In genomic region chr1:39757501-39757900, GRCh38 we compare ENCODE assay signal across 36 cellular contexts. TPM values are rescaled to one million over a fixed set of nuclear protein-coding genes. Genes with fewer than 3 reads are reported as not detected.
"Had no signal": no experiment of that assay in that cellular context is flagged by ENCODE, and none has a peak within 500 bp of the region (broad histone marks: within the 10 kb centered on the region; RNA-seq: fewer than 3 reads in every experiment).

No MANE protein-coding gene starts in this region.

- H3K9me3 ChIP-seq: ascending aorta, colonic mucosa, left lung, lower lobe of right lung, pancreas, right atrium auricular region, uterus had no signal

- H3K4me3 Mint-ChIP-seq: activated CD4-positive, alpha-beta T cell treated with anti-CD3 and anti-CD28 coated beads, Interleukin-2, amount 10 ng/mL, durations not matched to agents 24 days and 14 days; activated CD8-positive, alpha-beta memory T cell treated with anti-CD3 and anti-CD28 coated beads, Interleukin-2, amount 10 ng/mL, durations not matched to agents 7 days and 5 days; activated CD8-positive, alpha-beta T cell treated with anti-CD3 and anti-CD28 coated beads for 36 hours; activated naive CD8-positive, alpha-beta T cell treated with anti-CD3 and anti-CD28 coated beads, Interleukin-2, amount 10 ng/mL, durations not matched to agents 7 days and 5 days; brain; naive B cell; neural crest cell; stimulated activated memory B cell treated with anti-CD40 and anti-IgM and Interleukin-4, amounts not matched to agents 10 μg/mL and 1 μg/mL and 100 μg/mL, for 72 hours; stimulated activated naive CD8-positive, alpha-beta T cell treated with anti-CD3 and anti-CD28 coated beads, Interleukin-15, amount 100 ng/mL, for 72 hours; type B pancreatic cell had no signal

- ATAC-seq: activated CD8-positive, alpha-beta memory T cell treated with anti-CD3 and anti-CD28 coated beads, Interleukin-2, amount 10 ng/mL, durations not matched to agents 7 days and 5 days; activated CD8-positive, alpha-beta T cell treated with anti-CD3 and anti-CD28 coated beads for 36 hours; left lung; lower lobe of right lung; pancreas; stimulated activated memory B cell treated with anti-CD40 and anti-IgM and Interleukin-4, amounts not matched to agents 10 μg/mL and 1 μg/mL and 100 μg/mL, for 72 hours; stimulated activated naive CD8-positive, alpha-beta T cell treated with anti-CD3 and anti-CD28 coated beads, Interleukin-15, amount 100 ng/mL, for 72 hours had no signal

- DNase-seq: activated CD4-positive, alpha-beta T cell treated with anti-CD3 and anti-CD28 coated beads, Interleukin-2, amount 10 ng/mL, durations not matched to agents 24 days and 14 days; activated CD4-positive, CD25-positive, alpha-beta regulatory T cell treated with anti-CD3 and anti-CD28 coated beads, Interleukin-2, amount 50 U/mL, for 72 hours; activated CD8-positive, alpha-beta memory T cell treated with anti-CD3 and anti-CD28 coated beads, Interleukin-2, amount 10 ng/mL, durations not matched to agents 7 days and 5 days; activated CD8-positive, alpha-beta T cell treated with anti-CD3 and anti-CD28 coated beads for 36 hours; activated effector memory CD4-positive, alpha-beta T cell treated with Interleukin-2 at 50 U/mL for 16 hours; activated naive CD4-positive, alpha-beta T cell treated with Interleukin-2 at 50 U/mL for 16 hours; activated naive CD8-positive, alpha-beta T cell treated with anti-CD3 and anti-CD28 coated beads, Interleukin-2, amount 10 ng/mL, durations not matched to agents 7 days and 5 days; activated T-cell treated with anti-CD3 and anti-CD28 coated beads, Interleukin-2, amount 50 U/mL, for 48 hours; cerebellar nuclear complex; colonic mucosa; effector CD8-positive, alpha-beta T cell; left lung; lower lobe of right lung; naive B cell; nucleus accumbens; pancreas; stimulated activated CD4-positive, alpha-beta T cell treated with anti-CD3 and anti-CD28 coated beads, Interleukin-1b, Interleukin-23, amount 100 ng/mL, for 48 hours; stimulated activated CD4-positive, alpha-beta T cell treated with anti-CD3 and anti-CD28 coated beads, Interleukin-4, amount 100 ng/mL, for 4 hours; stimulated activated CD8-positive, alpha-beta memory T cell treated with anti-CD3 and anti-CD28 coated beads, Interleukin-4, amount 100 ng/mL, for 48 hours; stimulated activated naive CD8-positive, alpha-beta T cell treated with anti-CD3 and anti-CD28 coated beads, Interleukin-15, amount 100 ng/mL, for 72 hours; substantia nigra; T-helper 2 cell; uterus; WERI-Rb-1 had no signal

- H3K27me3 Mint-ChIP-seq: activated CD4-positive, alpha-beta T cell treated with anti-CD3 and anti-CD28 coated beads, Interleukin-2, amount 10 ng/mL, durations not matched to agents 24 days and 14 days; activated CD8-positive, alpha-beta memory T cell treated with anti-CD3 and anti-CD28 coated beads, Interleukin-2, amount 10 ng/mL, durations not matched to agents 7 days and 5 days; activated CD8-positive, alpha-beta T cell treated with anti-CD3 and anti-CD28 coated beads for 36 hours; activated naive CD8-positive, alpha-beta T cell treated with anti-CD3 and anti-CD28 coated beads, Interleukin-2, amount 10 ng/mL, durations not matched to agents 7 days and 5 days; brain; naive B cell; stimulated activated memory B cell treated with anti-CD40 and anti-IgM and Interleukin-4, amounts not matched to agents 10 μg/mL and 1 μg/mL and 100 μg/mL, for 72 hours; stimulated activated naive CD8-positive, alpha-beta T cell treated with anti-CD3 and anti-CD28 coated beads, Interleukin-15, amount 100 ng/mL, for 72 hours; type B pancreatic cell had no signal

- H3K4me1 Mint-ChIP-seq: activated CD8-positive, alpha-beta memory T cell treated with anti-CD3 and anti-CD28 coated beads, Interleukin-2, amount 10 ng/mL, durations not matched to agents 7 days and 5 days; brain; neural crest cell; stimulated activated memory B cell treated with anti-CD40 and anti-IgM and Interleukin-4, amounts not matched to agents 10 μg/mL and 1 μg/mL and 100 μg/mL, for 72 hours; stimulated activated naive CD8-positive, alpha-beta T cell treated with anti-CD3 and anti-CD28 coated beads, Interleukin-15, amount 100 ng/mL, for 72 hours had no signal

- H3K4me3 ChIP-seq: ascending aorta, cardiac muscle cell, colonic mucosa, left lung, lower lobe of right lung, pancreas, right atrium auricular region, smooth muscle cell, uterus had no signal

- H3K9me3 Mint-ChIP-seq: activated CD4-positive, alpha-beta T cell treated with anti-CD3 and anti-CD28 coated beads, Interleukin-2, amount 10 ng/mL, durations not matched to agents 24 days and 14 days; activated CD8-positive, alpha-beta T cell treated with anti-CD3 and anti-CD28 coated beads for 36 hours; activated naive CD8-positive, alpha-beta T cell treated with anti-CD3 and anti-CD28 coated beads, Interleukin-2, amount 10 ng/mL, durations not matched to agents 7 days and 5 days; brain; naive B cell; neural crest cell; stimulated activated memory B cell treated with anti-CD40 and anti-IgM and Interleukin-4, amounts not matched to agents 10 μg/mL and 1 μg/mL and 100 μg/mL, for 72 hours; stimulated activated naive CD8-positive, alpha-beta T cell treated with anti-CD3 and anti-CD28 coated beads, Interleukin-15, amount 100 ng/mL, for 72 hours; type B pancreatic cell had no signal

- H3K27me3 ChIP-seq: ascending aorta, cardiac muscle cell, colonic mucosa, left lung, pancreas, right atrium auricular region, uterus had no signal

- H3K4me1 ChIP-seq: colonic mucosa, left lung, lower lobe of right lung, pancreas, right atrium auricular region, uterus had no signal

- H3K36me3 ChIP-seq: uterus had no signal

- FAIRE-seq: endometrium, frontal cortex, islet of Langerhans, pancreas had no signal

- H3K27ac ChIP-seq: ascending aorta, cardiac muscle cell, colonic mucosa, epithelial cell of prostate, left lung, lower lobe of right lung, pancreas, right atrium auricular region, uterus, WERI-Rb-1 had no signal

- H3K27ac Mint-ChIP-seq: activated CD4-positive, alpha-beta T cell treated with anti-CD3 and anti-CD28 coated beads, Interleukin-2, amount 10 ng/mL, durations not matched to agents 24 days and 14 days; activated CD8-positive, alpha-beta memory T cell treated with anti-CD3 and anti-CD28 coated beads, Interleukin-2, amount 10 ng/mL, durations not matched to agents 7 days and 5 days; activated CD8-positive, alpha-beta T cell treated with anti-CD3 and anti-CD28 coated beads for 36 hours; activated naive CD8-positive, alpha-beta T cell treated with anti-CD3 and anti-CD28 coated beads, Interleukin-2, amount 10 ng/mL, durations not matched to agents 7 days and 5 days; stimulated activated memory B cell treated with anti-CD40 and anti-IgM and Interleukin-4, amounts not matched to agents 10 μg/mL and 1 μg/mL and 100 μg/mL, for 72 hours; type B pancreatic cell had no signal

- H3K4me2 ChIP-seq: smooth muscle cell had no signal

RNA-seq across cellular contexts. Expression of gene OXCT2, which starts 13.6 kb away (rescaled TPM):
- total RNA-seq: ascending aorta, smooth muscle cell had no signal
- polyA plus RNA-seq: cardiac muscle cell, smooth muscle cell had no signal

RNA-seq across cellular contexts. Expression of gene BMP8B, which starts 31.2 kb away (rescaled TPM):
- total RNA-seq: ascending aorta, cardiac muscle cell, smooth muscle cell had no signal
